In the genomic region with DNA sequence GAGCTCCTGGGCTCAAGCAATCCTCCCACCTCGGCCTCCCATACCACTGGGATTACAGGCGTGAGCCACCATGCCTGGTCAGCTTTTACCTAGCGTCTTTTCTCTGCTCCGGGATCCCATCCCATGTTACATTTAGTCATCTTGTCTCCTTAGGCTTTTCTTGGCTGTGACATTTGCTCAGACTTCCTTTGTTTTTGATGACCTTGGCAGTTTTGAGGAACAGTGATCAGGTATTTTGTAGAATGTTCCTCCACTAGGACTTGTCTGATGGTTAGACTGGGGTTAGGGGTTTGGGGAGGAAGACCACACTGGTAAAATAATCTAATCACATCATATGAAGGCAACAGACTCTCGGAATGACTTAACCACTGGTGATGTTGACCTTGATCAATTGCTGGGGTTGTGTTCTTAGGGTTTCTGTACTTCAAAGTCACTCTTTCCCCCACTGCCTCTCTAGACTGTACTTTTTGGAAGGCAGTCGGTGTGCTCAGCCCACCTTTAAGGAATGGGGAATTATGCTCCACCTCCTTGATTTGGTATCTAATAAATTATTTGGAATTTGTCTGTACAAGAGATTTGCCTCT, we compare ENCODE assay signal across 21 cellular contexts.
"Had no signal": no experiment of that assay in that cellular context is flagged by ENCODE, and none has a peak within 500 bp of the region (broad histone marks: within the 10 kb centered on the region; RNA-seq: fewer than 3 reads in every experiment).

No MANE protein-coding gene starts in this region.

- H3K27ac ChIP-seq: breast epithelium, esophagus muscularis mucosa, gastroesophageal sphincter, pancreas, vagina had no signal

- ATAC-seq: gastroesophageal sphincter, heart left ventricle, left ventricle myocardium superior, pancreas had no signal

- H3K4me1 ChIP-seq: breast epithelium, pancreas had no signal

- H3K4me3 Mint-ChIP-seq: activated CD4-positive, alpha-beta T cell treated with anti-CD3 and anti-CD28 coated beads, Interleukin-2, amount 10 ng/mL, durations not matched to agents 7 days and 5 days had no signal

- DNase-seq: activated CD4-positive, alpha-beta T cell treated with anti-CD3 and anti-CD28 coated beads, Interleukin-2, amount 10 ng/mL, durations not matched to agents 7 days and 5 days; activated CD4-positive, CD25-positive, alpha-beta regulatory T cell; activated CD8-positive, alpha-beta memory T cell treated with anti-CD3 and anti-CD28 coated beads for 24 hours; activated naive CD4-positive, alpha-beta T cell treated with Interleukin-2 at 50 U/mL for 16 hours; cerebellar nuclear complex; effector CD8-positive, alpha-beta T cell; heart left ventricle; kidney glomerular epithelial cell; left ventricle myocardium superior; pancreas; spleen; stimulated activated naive CD4-positive, alpha-beta T cell; T1000 had no signal

- H3K9me3 ChIP-seq: pancreas, vagina had no signal

- H3K27me3 ChIP-seq: breast epithelium, esophagus muscularis mucosa, gastroesophageal sphincter, heart left ventricle, pancreas, spleen, tibial nerve, vagina had no signal

- H3K4me3 ChIP-seq: breast epithelium, esophagus muscularis mucosa, gastroesophageal sphincter, heart left ventricle, pancreas, spleen, tibial nerve, vagina had no signal

- H3K27ac Mint-ChIP-seq: activated CD4-positive, alpha-beta T cell treated with anti-CD3 and anti-CD28 coated beads, Interleukin-2, amount 10 ng/mL, durations not matched to agents 7 days and 5 days; activated T-helper 2 cell treated with anti-CD3 and anti-CD28 coated beads, Interferon-gamma antibody, Interleukin-2, Interleukin-4, amounts not matched to agents 10 μg/mL and 5 μg/mL and 100 μg/mL, durations not matched to agents 14 hours and 24 hours and 36 hours had no signal

- FAIRE-seq: astrocyte, endothelial cell of umbilical vein, pancreas had no signal

- H3K36me3 ChIP-seq: breast epithelium, pancreas had no signal

- H3K27me3 Mint-ChIP-seq: activated CD4-positive, alpha-beta T cell treated with anti-CD3 and anti-CD28 coated beads, Interleukin-2, amount 10 ng/mL, durations not matched to agents 7 days and 5 days had no signal
